ENCODE assay signal across 8 cellular contexts in the genomic region with DNA sequence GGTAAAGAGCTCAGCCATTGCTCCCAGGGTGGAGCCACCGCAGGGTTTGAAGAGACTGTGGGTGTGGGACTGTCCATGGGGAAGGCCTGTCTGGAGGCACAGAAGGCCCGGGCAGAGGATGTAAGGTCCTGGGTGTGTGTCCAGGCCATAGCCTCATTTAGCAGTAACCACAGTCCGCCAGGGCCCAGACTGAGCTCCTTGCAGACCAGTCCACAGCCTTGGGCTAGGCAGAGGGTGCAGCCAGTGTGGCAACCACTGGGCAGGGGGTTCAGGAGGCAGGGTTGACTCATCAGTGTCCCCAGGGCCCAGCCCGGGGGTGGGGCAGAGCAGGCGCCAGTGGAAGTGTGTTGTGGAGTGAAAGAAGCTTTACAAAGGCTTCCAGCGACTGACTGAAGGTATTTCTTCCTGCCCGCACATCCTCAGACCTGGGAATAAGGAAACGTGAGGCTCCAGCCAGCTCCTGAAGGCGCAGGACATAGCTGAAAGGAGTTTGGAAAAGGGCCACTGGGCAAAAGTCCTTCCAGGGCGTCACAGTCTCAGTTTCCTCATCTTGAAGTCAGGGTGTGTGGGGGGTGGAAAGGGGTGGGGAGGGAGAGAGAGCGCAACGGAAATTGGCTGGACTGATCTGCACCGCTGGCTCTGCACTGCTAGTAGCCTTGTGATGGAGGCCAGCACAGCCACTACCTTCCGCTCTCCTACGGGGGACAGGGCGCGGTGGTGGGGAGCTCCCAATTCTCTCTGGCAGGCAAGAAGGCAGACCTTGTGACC. TPM values are rescaled to one million over a fixed set of nuclear protein-coding genes. Genes with fewer than 3 reads are reported as not detected.
DNase-seq lines count a peak whose midpoint lies in the region; ATAC-seq and TF ChIP-seq lines count a peak whose summit lies in the region.

No MANE protein-coding gene starts in this region.

- no peak for ATAC-seq in activated naive CD8-positive, alpha-beta T cell treated with anti-CD3 and anti-CD28 coated beads, Interleukin-2, amount 50 U/mL, for 24 hours
- ATAC-seq in psoas muscle, result peak; percentile 14 to 38 (median 32)
- ATAC-seq in GM18873 (IDR thresholded peaks at IDR 0.05; ENCODE audit: low FRiP score, unreplicated experiment), result no peak

- TF ChIP-seq CTCF in left ventricle myocardium inferior (IDR thresholded peaks at IDR 0.05; ENCODE audit: borderline replicate concordance), result peak; percentile 23
- TF ChIP-seq CTCF in psoas muscle (IDR thresholded peaks at IDR 0.05), result no peak

- peak overlapping the region; percentile 92 for H3K27ac ChIP-seq in left ventricle myocardium inferior (replicated peaks)
- H3K27ac ChIP-seq in psoas muscle, result peak overlapping the region; percentile 80

- H3K9me3 Mint-ChIP-seq in activated naive CD4-positive, alpha-beta T cell treated with anti-CD3 and anti-CD28 coated beads, Interleukin-2, amount 50 U/mL, for 24 hours, result no peaks in the 10 kb centered on the region
- no peaks in the 10 kb centered on the region for H3K9me3 Mint-ChIP-seq in activated naive CD8-positive, alpha-beta T cell treated with anti-CD3 and anti-CD28 coated beads, Interleukin-2, amount 50 U/mL, for 24 hours

- intact Hi-C loops in left ventricle myocardium inferior (cut with micrococcal nuclease), result no loop called here
- intact Hi-C loops in psoas muscle (cut with DNase I), result loop anchor here in 1 of 2 donors (2.0 to 10.0 kb wide), 2 partner anchors 25 to 211 kb away; partner anchors contain the start of gene EMSY

- H3K36me3 ChIP-seq in MG63 (no peaks in the 10 kb centered on the region), left ventricle myocardium inferior (no peaks in the 10 kb centered on the region), psoas muscle (ENCODE audit: insufficient read depth in 1 of 2, low read depth in 1 of 2) (no peaks in the 10 kb centered on the region)

- H3K4me3 ChIP-seq in MG63 (peak overlapping the region; percentile 89), left ventricle myocardium inferior (peak overlapping the region; percentile 83), psoas muscle (peak overlapping the region; percentile 78)

- 40 to 57% (median 49%) methylated on average over 17 of the region's 17 CpGs for WGBS in psoas muscle, 3 donors

- H3K27me3 Mint-ChIP-seq in activated naive CD4-positive, alpha-beta T cell treated with anti-CD3 and anti-CD28 coated beads, Interleukin-2, amount 50 U/mL, for 24 hours, result no peaks in the 10 kb centered on the region
- peaks cover 9% of the 10 kb centered on the region for H3K27me3 Mint-ChIP-seq in activated naive CD8-positive, alpha-beta T cell treated with anti-CD3 and anti-CD28 coated beads, Interleukin-2, amount 50 U/mL, for 24 hours

- H3K4me1 Mint-ChIP-seq in activated naive CD4-positive, alpha-beta T cell treated with anti-CD3 and anti-CD28 coated beads, Interleukin-2, amount 50 U/mL, for 24 hours, result peaks cover 34% of the 10 kb centered on the region
- H3K4me1 Mint-ChIP-seq in activated naive CD8-positive, alpha-beta T cell treated with anti-CD3 and anti-CD28 coated beads, Interleukin-2, amount 50 U/mL, for 24 hours, result peaks cover 57% of the 10 kb centered on the region

- no peaks in the 10 kb centered on the region for H3K27me3 ChIP-seq in MG63
- no peaks in the 10 kb centered on the region for H3K27me3 ChIP-seq in left ventricle myocardium inferior (ENCODE audit: low read depth)
- H3K27me3 ChIP-seq in psoas muscle (ENCODE audit: insufficient read depth in 3 of 3, low read length in 2 of 3), result no peaks in the 10 kb centered on the region

- no peaks in the 10 kb centered on the region for H3K36me3 Mint-ChIP-seq in activated naive CD4-positive, alpha-beta T cell treated with anti-CD3 and anti-CD28 coated beads, Interleukin-2, amount 50 U/mL, for 24 hours
- peaks cover 9% of the 10 kb centered on the region for H3K36me3 Mint-ChIP-seq in activated naive CD8-positive, alpha-beta T cell treated with anti-CD3 and anti-CD28 coated beads, Interleukin-2, amount 50 U/mL, for 24 hours (ENCODE audit: low read depth)

- peak overlapping the region; percentile 99 for H3K27ac Mint-ChIP-seq in activated naive CD4-positive, alpha-beta T cell treated with anti-CD3 and anti-CD28 coated beads, Interleukin-2, amount 50 U/mL, for 24 hours
- peak overlapping the region; percentile 94 for H3K27ac Mint-ChIP-seq in activated naive CD8-positive, alpha-beta T cell treated with anti-CD3 and anti-CD28 coated beads, Interleukin-2, amount 50 U/mL, for 24 hours

- H3K9me3 ChIP-seq in MG63 (no peaks in the 10 kb centered on the region), left ventricle myocardium inferior (replicated peaks) (no peaks in the 10 kb centered on the region), psoas muscle (no peaks in the 10 kb centered on the region)

- peak overlapping the region; percentile 95 for H3K4me3 Mint-ChIP-seq in activated naive CD4-positive, alpha-beta T cell treated with anti-CD3 and anti-CD28 coated beads, Interleukin-2, amount 50 U/mL, for 24 hours
- peak overlapping the region; percentile 94 for H3K4me3 Mint-ChIP-seq in activated naive CD8-positive, alpha-beta T cell treated with anti-CD3 and anti-CD28 coated beads, Interleukin-2, amount 50 U/mL, for 24 hours

- H3K4me1 ChIP-seq in left ventricle myocardium inferior, result peaks cover 36% of the 10 kb centered on the region
- H3K4me1 ChIP-seq in psoas muscle, result peaks cover 3% of the 10 kb centered on the region

- DNase-seq in activated naive CD4-positive, alpha-beta T cell treated with anti-CD3 and anti-CD28 coated beads, Interleukin-2, amount 50 U/mL, for 16 hours, result no peak
- peak; percentile 32 for DNase-seq in MG63
- peak; percentile 38 for DNase-seq in activated naive CD8-positive, alpha-beta T cell treated with anti-CD3 and anti-CD28 coated beads, Interleukin-2, amount 50 U/mL, for 24 hours
- DNase-seq in left ventricle myocardium inferior, result peak; percentile 58
- peak; percentile 79 to 82 for DNase-seq in psoas muscle
- no peak for DNase-seq in NCI-H748 (lab: John Stamatoyannopoulos, UW; ENCODE audit: unreplicated experiment)

RNA-seq across cellular contexts. Expression of gene WNT11, which starts 27.8 kb away (rescaled TPM):
- not detected in 2 replicates for total RNA-seq in MG63 (2014; rRNA removed; shearing (Covaris generic); ENCODE audit: low replicate concordance)
- total RNA-seq in left ventricle myocardium inferior, result 22.7 TPM
- total RNA-seq in psoas muscle, result 10 to 100 TPM in 1 of 4 donors, 1 to 10 TPM in 3; 6.4 to 13.0 (median 8.0) TPM
- 1 to 10 TPM; 4.5 to 6.5 (median 4.8) TPM for polyA plus RNA-seq in psoas muscle

Comparison
In these comparisons a context has a peak if more than half of its experiments do, and no peak if none do; other contexts are left out.
1. DNase-seq: peak in MG63 (single experiment), activated naive CD8-positive, alpha-beta T cell treated with anti-CD3 and anti-CD28 coated beads, Interleukin-2, amount 50 U/mL, for 24 hours (single experiment), left ventricle myocardium inferior (single experiment) and psoas muscle (2 of 2); none in activated naive CD4-positive, alpha-beta T cell treated with anti-CD3 and anti-CD28 coated beads, Interleukin-2, amount 50 U/mL, for 16 hours (single experiment) and NCI-H748 (single experiment).
2. ATAC-seq: peak in psoas muscle (4 of 4); none in activated naive CD8-positive, alpha-beta T cell treated with anti-CD3 and anti-CD28 coated beads, Interleukin-2, amount 50 U/mL, for 24 hours (single experiment) and GM18873 (single experiment).
3. Peak in every context shown above with its lines, with median percentiles within 50 percentile points of each other: H3K4me3 ChIP-seq.